In the genomic region with DNA sequence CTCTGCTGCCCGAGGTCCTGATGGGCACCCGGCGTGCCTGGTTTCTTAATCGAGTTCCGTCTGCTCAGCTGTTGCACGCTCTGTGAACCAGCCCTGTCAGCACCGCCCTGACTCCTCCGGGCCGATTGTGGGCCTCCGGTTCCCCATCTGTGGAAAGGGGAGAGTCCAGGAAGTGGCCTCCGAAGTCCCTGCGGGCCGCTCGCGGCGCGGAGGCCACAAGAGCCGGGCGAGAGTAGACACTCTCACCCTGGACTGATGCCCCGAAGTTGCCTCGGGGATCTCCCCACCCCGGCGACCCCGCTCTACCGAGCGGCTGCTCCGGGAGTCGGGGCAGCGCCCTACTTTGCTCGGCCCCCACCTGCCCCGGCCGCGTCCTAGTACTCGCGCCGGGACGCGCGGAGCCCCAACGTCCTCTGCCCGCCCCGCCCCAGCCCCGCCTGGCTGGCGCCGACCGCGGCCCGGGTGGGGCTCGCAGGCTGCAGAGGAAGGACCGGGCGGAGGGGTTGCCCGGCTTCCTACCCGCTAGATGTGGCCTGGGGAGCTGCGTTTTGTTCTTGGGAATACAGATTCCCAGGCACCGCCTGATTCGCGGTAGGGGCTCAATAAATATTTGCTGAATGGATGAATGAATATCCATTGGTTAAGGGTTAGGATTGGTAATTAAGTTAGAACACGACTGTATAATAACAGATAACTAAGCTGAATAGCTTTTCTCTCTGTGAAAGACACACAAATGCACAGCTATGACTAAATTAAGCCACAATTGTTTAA, we compare ENCODE assay signal across 8 cellular contexts. TPM values are rescaled to one million over a fixed set of nuclear protein-coding genes. Genes with fewer than 3 reads are reported as not detected.
DNase-seq lines count a peak whose midpoint lies in the region; ATAC-seq and TF ChIP-seq lines count a peak whose summit lies in the region.

No MANE protein-coding gene starts in this region.

- H3K27me3 Mint-ChIP-seq in activated T-cell treated with anti-CD3 and anti-CD28 coated beads, Interleukin-2, amount 50 U/mL, for 24 hours: no peaks in the 10 kb centered on the region

- no peak for TF ChIP-seq CTCF in stomach (IDR thresholded peaks at IDR 0.05)

- no peaks in the 10 kb centered on the region for H3K9me3 ChIP-seq in esophagus (ENCODE audit: control insufficient read depth in 2 of 2, insufficient read depth in 1 of 2, low read depth in 1 of 2, low read length in 1 of 2)
- no peaks in the 10 kb centered on the region for H3K9me3 ChIP-seq in muscle layer of colon (ENCODE audit: low read length)
- H3K9me3 ChIP-seq in stomach: no peaks in the 10 kb centered on the region

- H3K4me3 ChIP-seq in esophagus (ENCODE audit: low read depth in 1 of 2, low read length in 2 of 2) (peak overlapping the region; percentile 66 to 74), muscle layer of colon (ENCODE audit: low read depth in 1 of 2, low read length in 2 of 2) (peak overlapping the region; percentile 66 to 75), stomach (peak overlapping the region; percentile 78 to 95 (median 91))

- DNase-seq in DMS153 treated with DMSO at 0.1 percent for 48 hours (lab: John Stamatoyannopoulos, UW; ENCODE audit: unreplicated experiment): peak; percentile 60
- DNase-seq in HT1080 (ENCODE audit: low read depth): peak; percentile 85
- DNase-seq in NOMO-1 (lab: John Stamatoyannopoulos, UW; ENCODE audit: unreplicated experiment in 2 of 2): peak; percentile 66 to 79
- no peak for DNase-seq in activated T-cell treated with anti-CD3 and anti-CD28 coated beads, Interleukin-2, amount 50 U/mL, for 24 hours
- DNase-seq in stomach: peak; percentile 74

- H3K27me3 ChIP-seq in esophagus (ENCODE audit: control insufficient read depth in 1 of 2, insufficient read depth in 2 of 2, low read length in 2 of 2) (no peaks in the 10 kb centered on the region), muscle layer of colon (ENCODE audit: control insufficient read depth in 1 of 2, insufficient read depth in 2 of 2, low read length in 2 of 2) (no peaks in the 10 kb centered on the region), stomach (no peaks in the 10 kb centered on the region)

- H3K27ac Mint-ChIP-seq in activated T-cell treated with anti-CD3 and anti-CD28 coated beads, Interleukin-2, amount 50 U/mL, for 24 hours: peak overlapping the region; percentile 94

- H3K4me1 Mint-ChIP-seq in activated T-cell treated with anti-CD3 and anti-CD28 coated beads, Interleukin-2, amount 50 U/mL, for 24 hours (ENCODE audit: low read depth): peaks cover 38% of the 10 kb centered on the region

- no peaks in the 10 kb centered on the region for H3K9me3 Mint-ChIP-seq in activated T-cell treated with anti-CD3 and anti-CD28 coated beads, Interleukin-2, amount 50 U/mL, for 24 hours

- peak in 1 of 4 donors; percentile 36 for TF ChIP-seq POLR2A in stomach (IDR thresholded peaks at IDR 0.05)

- H3K4me1 ChIP-seq in esophagus (ENCODE audit: control insufficient read depth in 2 of 2, insufficient read depth in 2 of 2, low read length in 1 of 2) (no peaks in the 10 kb centered on the region), muscle layer of colon (ENCODE audit: insufficient read depth, low read length) (peaks cover 25% of the 10 kb centered on the region), stomach (peaks cover 19 to 40% (median 35%) of the 10 kb centered on the region in 4 donors)

- H3K9ac ChIP-seq in muscle layer of colon (ENCODE audit: low read length): peak overlapping the region; percentile 74

- H3K27ac ChIP-seq in esophagus (ENCODE audit: low read depth in 2 of 2, low read length in 1 of 2) (peak overlapping the region; percentile 95 to 99), muscle layer of colon (ENCODE audit: low read depth, low read length) (peak overlapping the region; percentile 92), stomach (peak overlapping the region; percentile 98 to 100 (median 99))

- ATAC-seq in GM21423 (IDR thresholded peaks at IDR 0.05; ENCODE audit: unreplicated experiment): peak; percentile 31

- intact Hi-C loops in stomach (cut with DNase I; ENCODE audit: low total_unique reads): no loop called here

- H3K36me3 ChIP-seq in esophagus (ENCODE audit: control insufficient read depth in 2 of 2, insufficient read depth in 2 of 2, low read length in 1 of 2) (no peaks in the 10 kb centered on the region), muscle layer of colon (ENCODE audit: insufficient read depth, low read length) (no peaks in the 10 kb centered on the region), stomach (no peaks in the 10 kb centered on the region)

- peaks cover 22% of the 10 kb centered on the region for H3K36me3 Mint-ChIP-seq in activated T-cell treated with anti-CD3 and anti-CD28 coated beads, Interleukin-2, amount 50 U/mL, for 24 hours (ENCODE audit: low read depth)

- peak overlapping the region; percentile 88 for H3K4me3 Mint-ChIP-seq in activated T-cell treated with anti-CD3 and anti-CD28 coated beads, Interleukin-2, amount 50 U/mL, for 24 hours

- no peak for TF ChIP-seq EP300 in stomach (IDR thresholded peaks at IDR 0.05)

- 0% methylated on average over 56 to 58 of the region's 58 CpGs for WGBS in esophagus, 2 donors
- 0% methylated on average over 16 to 58 of the region's 58 CpGs for WGBS in stomach, 5 donors

RNA-seq across cellular contexts. Expression of a gene that starts 0.9 kb away (rescaled TPM):
- 21.2 and 21.6 TPM in 2 replicates for total RNA-seq in HT1080 (2014; rRNA removed; shearing (Covaris generic))
- 10.5 and 12.8 TPM in 2 replicates for polyA plus RNA-seq in HT1080 (2015; cell fraction: cytosol; rRNA removed)
- polyA plus RNA-seq in HT1080 (2015; cell fraction: nucleus; rRNA removed): 13.7 and 16.1 TPM in 2 replicates
- polyA plus RNA-seq in esophagus (1 to 10 TPM; 1.6 to 2.5 TPM), stomach (1 to 10 TPM; 1.6 to 1.9 (median 1.8) TPM)
- 1 to 10 TPM in 3 of 5 donors, under 1 TPM in 1, not detected in 1; 0.58 to 9.8 (median 5.4) TPM for total RNA-seq in stomach

RNA-seq across cellular contexts. Expression of a gene that starts 30.9 kb away (rescaled TPM):
- total RNA-seq in HT1080 (2014; rRNA removed; shearing (Covaris generic)): 4.3 and 4.6 TPM in 2 replicates
- polyA plus RNA-seq in HT1080 (2015; cell fraction: cytosol; rRNA removed): 9.3 and 10.7 TPM in 2 replicates
- polyA plus RNA-seq in HT1080 (2015; cell fraction: nucleus; rRNA removed): 5.7 and 6.2 TPM in 2 replicates
- polyA plus RNA-seq in esophagus: 1 to 10 TPM; 3.1 to 3.2 TPM
- 10 to 100 TPM in 2 of 5 donors, 1 to 10 TPM in 2, under 1 TPM in 1; 0.58 to 45.1 (median 9.2) TPM for total RNA-seq in stomach
- polyA plus RNA-seq in stomach: 10 to 100 TPM in 2 of 3 donors, 1 to 10 TPM in 1; 9.6 to 13.2 (median 10.2) TPM

RNA-seq across cellular contexts. Expression of a gene that starts 35.6 kb away (rescaled TPM):
- total RNA-seq in HT1080 (2014; rRNA removed; shearing (Covaris generic)): 27.1 and 35.0 TPM in 2 replicates
- polyA plus RNA-seq in HT1080 (2015; cell fraction: cytosol; rRNA removed): 30.3 and 31.5 TPM in 2 replicates
- 14.1 and 15.9 TPM in 2 replicates for polyA plus RNA-seq in HT1080 (2015; cell fraction: nucleus; rRNA removed)
- polyA plus RNA-seq in esophagus (10 to 100 TPM in 1 of 2 donors, 1 to 10 TPM in 1; 8.1 to 10.3 TPM), stomach (10 to 100 TPM; 21.5 to 42.0 (median 23.3) TPM)
- total RNA-seq in stomach: 10 to 100 TPM; 13.8 to 43.3 (median 20.7) TPM
